In the genomic region with DNA sequence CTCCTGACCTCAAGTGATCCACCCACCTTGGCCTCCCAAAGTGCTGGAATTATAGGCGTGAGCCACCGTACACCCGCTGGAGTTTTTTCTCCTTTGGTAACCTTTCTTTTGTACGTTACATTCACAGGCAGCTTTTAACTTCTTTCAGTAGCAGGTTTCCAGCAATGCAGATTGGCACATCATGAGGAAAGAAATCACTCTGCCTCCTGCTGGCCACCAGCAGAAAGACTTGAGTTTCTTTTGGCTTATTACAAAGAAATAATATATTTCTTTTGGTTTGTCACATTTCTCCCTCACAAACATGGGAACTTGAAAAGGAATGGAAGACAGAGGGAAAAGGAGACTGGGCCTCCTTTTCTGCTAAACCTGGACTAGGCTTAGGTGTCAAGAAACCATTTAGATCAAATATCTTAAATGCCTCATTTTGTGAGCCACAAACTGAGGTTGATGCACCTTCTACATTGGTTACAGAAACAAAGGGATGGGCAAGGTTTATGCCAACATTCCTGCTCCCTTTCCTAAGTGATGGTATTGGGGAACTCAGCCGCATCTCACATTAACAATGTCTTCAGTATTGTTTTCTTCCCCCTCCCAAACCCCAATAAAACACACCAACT, we compare ENCODE assay signal across 8 cellular contexts. TPM values are rescaled to one million over a fixed set of nuclear protein-coding genes. Genes with fewer than 3 reads are reported as not detected.
DNase-seq lines count a peak whose midpoint lies in the region; ATAC-seq and TF ChIP-seq lines count a peak whose summit lies in the region.

No MANE protein-coding gene starts in this region.

- CTCF ChIA-PET in CD4-positive, alpha-beta memory T cell (lab: Charles Lee; ENCODE audit: partially characterized antibody), result interaction anchor here (0.8 to 16.8 kb wide), 13 partner anchors 8 to 59 kb away, joined by 3 to 501 read pairs (median 9); partner anchors contain the start of genes ENSA and MCL1

- H3K36me3 Mint-ChIP-seq in CD4-positive, alpha-beta memory T cell, result peaks cover 53 to 66% of the 10 kb centered on the region in 2 donors

- peaks cover 32 to 65% (median 52%) of the 10 kb centered on the region in 4 donors for H3K4me1 Mint-ChIP-seq in CD4-positive, alpha-beta memory T cell

- peaks cover 34% of the 10 kb centered on the region for H3K36me3 ChIP-seq in CD4-positive, alpha-beta memory T cell (ENCODE audit: insufficient read depth, low read length)
- H3K36me3 ChIP-seq in right lobe of liver, result peaks cover 0 to 45% (median 23%) of the 10 kb centered on the region in 4 donors

- ATAC-seq in HG02798 (IDR thresholded peaks at IDR 0.05; ENCODE audit: poor library complexity, unreplicated experiment) (peak; percentile 38), right lobe of liver (peak; percentile 53 to 75 (median 61)), HG03520 (IDR thresholded peaks at IDR 0.05; ENCODE audit: unreplicated experiment) (no peak), HG03378 (IDR thresholded peaks at IDR 0.05; ENCODE audit: unreplicated experiment) (no peak)

- H3K27me3 Mint-ChIP-seq in CD4-positive, alpha-beta memory T cell, result no peaks in the 10 kb centered on the region

- peak overlapping the region; percentile 53 for H3K27ac ChIP-seq in CD4-positive, alpha-beta memory T cell (ENCODE audit: low read depth, low read length)
- H3K27ac ChIP-seq in right lobe of liver, result peak overlapping the region; percentile 41 to 55 (median 52)

- H3K4me3 Mint-ChIP-seq in CD4-positive, alpha-beta memory T cell, result peak overlapping the region in 5 of 8 donors; percentile 20 to 61 (median 52)

- TF ChIP-seq CTCF in cardiac fibroblast (IDR thresholded peaks at IDR 0.05; ENCODE audit: low read depth, low read length), result peak; percentile 67
- peak; percentile 69 to 85 (median 74) for TF ChIP-seq CTCF in right lobe of liver (IDR thresholded peaks at IDR 0.05)

- no peaks in the 10 kb centered on the region for H3K9me3 ChIP-seq in CD4-positive, alpha-beta memory T cell (ENCODE audit: control insufficient read depth in 1 of 2, low read length in 2 of 2)
- H3K9me3 ChIP-seq in right lobe of liver, result no peaks in the 10 kb centered on the region

- no peak overlapping the region for H3K4me3 ChIP-seq in CD4-positive, alpha-beta memory T cell (ENCODE audit: low read length in 2 of 2)
- no peak overlapping the region for H3K4me3 ChIP-seq in cardiac fibroblast (replicated peaks in 1 of 2; ENCODE audit: low read depth in 2 of 2, low read length in 2 of 2)
- no peak overlapping the region for H3K4me3 ChIP-seq in right lobe of liver

- POLR2A ChIA-PET in CD4-positive, alpha-beta memory T cell (lab: Charles Lee; ENCODE audit: partially characterized antibody), result interaction anchor here (0.5 to 15.9 kb wide), 8 partner anchors 7 to 209 kb away, joined by 3 to 439 read pairs (median 16); partner anchors contain the start of genes ENSA and MCL1

- intact Hi-C loops in CD4-positive, alpha-beta memory T cell (cut with micrococcal nuclease), result loop anchor here (1.0 to 5.0 kb wide), 5 partner anchors 10 to 159 kb away; partner anchors contain the start of gene MCL1
- intact Hi-C loops in right lobe of liver (cut with DNase I), result loop anchor here in 1 of 2 donors (5.0 kb wide), 1 partner anchor 49 kb away; no protein-coding TSS in a partner anchor

- peak; percentile 66 to 71 (median 69) for DNase-seq in CD4-positive, alpha-beta memory T cell
- DNase-seq in T-helper 22 cell (ENCODE audit: low read depth) (peak; percentile 28), cardiac fibroblast (ENCODE audit: low read depth in 2 of 2) (peak; percentile 86), right lobe of liver (no peak)
- peak; percentile 34 to 39 for DNase-seq in stimulated activated CD8-positive, alpha-beta memory T cell treated with anti-CD3 and anti-CD28 coated beads, Interleukin-7, amount 100 ng/mL, for 1 hour (ENCODE audit: low read depth in 2 of 2)

- H3K4me1 ChIP-seq in CD4-positive, alpha-beta memory T cell (ENCODE audit: insufficient read depth, low read length), result peaks cover 39% of the 10 kb centered on the region
- H3K4me1 ChIP-seq in right lobe of liver, result peaks cover 0 to 29% (median 13%) of the 10 kb centered on the region in 4 donors

- no peaks in the 10 kb centered on the region for H3K9me3 Mint-ChIP-seq in CD4-positive, alpha-beta memory T cell

- WGBS in right lobe of liver (ENCODE audit: insufficient coverage, low coverage, low lambda C conversion rate, missing lambda C conversion rate), result 37% methylated on average over 5 of the region's 5 CpGs

- TF ChIP-seq POLR2A in right lobe of liver (IDR thresholded peaks at IDR 0.05), result no peak

- H3K27ac Mint-ChIP-seq in CD4-positive, alpha-beta memory T cell, result peak overlapping the region; percentile 82 to 95 (median 91)

- H3K27me3 ChIP-seq in CD4-positive, alpha-beta memory T cell (ENCODE audit: insufficient read depth, low read length), result no peaks in the 10 kb centered on the region
- no peaks in the 10 kb centered on the region for H3K27me3 ChIP-seq in right lobe of liver

RNA-seq across cellular contexts. Expression of gene ENSA, which starts 7.8 kb away (rescaled TPM):
- 100 to 1,000 TPM in 1 of 2 experiments, 10 to 100 TPM in 1; 99.7 to 101 TPM for total RNA-seq in CD4-positive, alpha-beta memory T cell
- polyA plus RNA-seq in CD4-positive, alpha-beta memory T cell, result 10 to 100 TPM; 52.4 to 55.2 TPM
- total RNA-seq in right lobe of liver, result 100 to 1,000 TPM in 2 of 6 experiments, 10 to 100 TPM in 4; 60.4 to 166 (median 71.2) TPM

RNA-seq across cellular contexts. Expression of gene MCL1, which starts 42.2 kb away (rescaled TPM):
- 100 to 1,000 TPM; 314 to 331 TPM for total RNA-seq in CD4-positive, alpha-beta memory T cell
- polyA plus RNA-seq in CD4-positive, alpha-beta memory T cell, result 100 to 1,000 TPM; 116 to 207 TPM
- total RNA-seq in right lobe of liver, result 100 to 1,000 TPM in 5 of 6 experiments, 10 to 100 TPM in 1; 83.6 to 266 (median 158) TPM

Comparison
In these comparisons a context has a peak if more than half of its experiments do, and no peak if none do; other contexts are left out.
1. DNase-seq: peak in CD4-positive, alpha-beta memory T cell (5 of 5), T-helper 22 cell (single experiment), cardiac fibroblast (2 of 2) and stimulated activated CD8-positive, alpha-beta memory T cell treated with anti-CD3 and anti-CD28 coated beads, Interleukin-7, amount 100 ng/mL, for 1 hour (2 of 2); none in right lobe of liver (0 of 3).
2. ATAC-seq: peak in HG02798 (single experiment) and right lobe of liver (4 of 4); none in HG03520 (single experiment) and HG03378 (single experiment).